ENCODE assay signal across 19 cellular contexts in genomic region chr7:155410436-155410835, GRCh38. TPM values are rescaled to one million over a fixed set of nuclear protein-coding genes. Genes with fewer than 3 reads are reported as not detected.
DNase-seq lines count a peak whose midpoint lies in the region; ATAC-seq, FAIRE-seq and TF ChIP-seq lines count a peak whose summit lies in the region.
"Had no signal": no experiment of that assay in that cellular context is flagged by ENCODE, and none has a peak within 500 bp of the region (broad histone marks: within the 10 kb centered on the region; RNA-seq: fewer than 3 reads in every experiment).

No MANE protein-coding gene starts in this region.

- H3K4me1 ChIP-seq in GM23338 (ENCODE audit: insufficient read depth) (no peaks in the 10 kb centered on the region), spleen (no peaks in the 10 kb centered on the region)
- H3K4me1 ChIP-seq: BE2C had no signal

- peaks cover 17% of the 10 kb centered on the region for H3K4me1 Mint-ChIP-seq in GM23338
- peaks cover 9% of the 10 kb centered on the region for H3K4me1 Mint-ChIP-seq in mesothelial cell of epicardium
- H3K4me1 Mint-ChIP-seq: CD14-positive monocyte had no signal

- no peak overlapping the region for H2AFZ ChIP-seq in GM23338

- peak; percentile 32 for FAIRE-seq in bronchial epithelial cell (lab: Jason Lieb, UNC)
- FAIRE-seq: A204.1, HepG2, HTR-8/SVneo had no signal

- H3K9me2 ChIP-seq in GM23338 (ENCODE audit: insufficient read depth), result no peaks in the 10 kb centered on the region

- H3K27me3 Mint-ChIP-seq in GM23338 (ENCODE audit: insufficient read depth, low read depth, poor library complexity) (peaks cover 39% of the 10 kb centered on the region), mesothelial cell of epicardium (ENCODE audit: low read depth) (peaks cover 54% of the 10 kb centered on the region)

- no peaks in the 10 kb centered on the region; the same call in 1 of the 2 replicates for H4K20me1 ChIP-seq in GM23338 (replicated peaks; ENCODE audit: insufficient read depth)

- H3K79me2 ChIP-seq in GM23338 (replicated peaks; ENCODE audit: insufficient read depth), result no peaks in the 10 kb centered on the region

- TF ChIP-seq POLR2A in spleen (IDR thresholded peaks at IDR 0.05), result no peak

- intact Hi-C loops in spleen (cut with DNase I; ENCODE audit: low total_unique reads) (no loop called here), Right ventricle myocardium superior (cut with DNase I) (no loop called here)

- H3K9me3 ChIP-seq in spleen, result no peaks in the 10 kb centered on the region
- H3K9me3 ChIP-seq: BE2C had no signal

- H3K36me3 Mint-ChIP-seq in GM23338 (ENCODE audit: low read depth) (no peaks in the 10 kb centered on the region; the same call in 2 of the 3 replicates), mesothelial cell of epicardium (no peaks in the 10 kb centered on the region)
- H3K36me3 Mint-ChIP-seq: CD14-positive monocyte; CD8-positive, alpha-beta T cell had no signal

- 54 to 80% (median 78%) methylated on average over 5 to 6 of the region's 6 CpGs for WGBS in spleen, 5 donors

- H3K36me3 ChIP-seq in GM23338 (ENCODE audit: insufficient read depth) (no peaks in the 10 kb centered on the region), bronchial epithelial cell (ENCODE audit: control insufficient read depth, insufficient read depth, low read length) (no peaks in the 10 kb centered on the region), spleen (no peaks in the 10 kb centered on the region)
- H3K36me3 ChIP-seq: BE2C had no signal

- no peaks in the 10 kb centered on the region; the same call in 1 of the 2 replicates for H3F3A ChIP-seq in GM23338 (replicated peaks; ENCODE audit: low read depth)

- H3K4me3 Mint-ChIP-seq in GM23338 (no peak overlapping the region), mesothelial cell of epicardium (no peak overlapping the region)
- H3K4me3 Mint-ChIP-seq: CD8-positive, alpha-beta T cell; HFFc6 had no signal

- H3K27ac ChIP-seq in GM23338 (ENCODE audit: low read depth), result no peak overlapping the region
- no peak overlapping the region for H3K27ac ChIP-seq in spleen

- H3K27ac Mint-ChIP-seq in GM23338 (no peak overlapping the region), mesothelial cell of epicardium (no peak overlapping the region)
- H3K27ac Mint-ChIP-seq: CD8-positive, alpha-beta T cell; HFFc6 had no signal

- DNase-seq in GM23338 (ENCODE audit: low spot score), result peak; percentile 32
- DNase-seq in bronchial epithelial cell (ENCODE audit: low read depth), result no peak
- peak; percentile 96 for DNase-seq in islet precursor cell
- peak; percentile 64 for DNase-seq in spleen
- no peak for DNase-seq in mesothelial cell of epicardium (ENCODE audit: low spot score in 2 of 2, unreplicated experiment in 2 of 2)
- DNase-seq in NCI-H2227 treated with DMSO at 0.1 percent for 48 hours (lab: John Stamatoyannopoulos, UW), result no peak
- no peak for DNase-seq in Right ventricle myocardium superior
- DNase-seq: BE2C; CD8-positive, alpha-beta T cell; COR-L47; DND-41; GOT3; HCEC 1CT; HFFc6 had no signal

- H3K27me3 ChIP-seq in GM23338 (ENCODE audit: insufficient read depth) (no peaks in the 10 kb centered on the region), bronchial epithelial cell (ENCODE audit: control insufficient read depth, insufficient read depth, low read length) (no peaks in the 10 kb centered on the region), spleen (replicated peaks in 1 of 7) (peaks cover 0 to 59% (median 12%) of the 10 kb centered on the region in 7 donors)

- H3K4me2 ChIP-seq in GM23338, result no peak overlapping the region

- H3K9me3 Mint-ChIP-seq in GM23338, result no peaks in the 10 kb centered on the region
- H3K9me3 Mint-ChIP-seq in mesothelial cell of epicardium, result no peaks in the 10 kb centered on the region
- H3K9me3 Mint-ChIP-seq: CD8-positive, alpha-beta T cell; HFFc6 had no signal

- H3K4me3 ChIP-seq in GM23338 (no peak overlapping the region), bronchial epithelial cell (ENCODE audit: low read depth, low read length) (no peak overlapping the region), spleen (no peak overlapping the region)

- no peak for TF ChIP-seq CTCF in GM23338 (conservative IDR thresholded peaks at IDR 0.05; ENCODE audit: low read depth in 2 of 2)
- TF ChIP-seq CTCF in bronchial epithelial cell (IDR thresholded peaks at IDR 0.05; ENCODE audit: insufficient read depth, low read length, severe bottlenecking), result no peak
- TF ChIP-seq CTCF in spleen (IDR thresholded peaks at IDR 0.05 in 8 of 11, conservative IDR thresholded peaks at IDR 0.05 in 3 of 11), result no peak
- TF ChIP-seq CTCF in mesothelial cell of epicardium (IDR thresholded peaks at IDR 0.05; ENCODE audit: unreplicated experiment), result no peak

- ATAC-seq in GM23338 (no peak), Right ventricle myocardium superior (ENCODE audit: poor library complexity) (no peak)
- ATAC-seq: CD8-positive, alpha-beta T cell; HepG2 had no signal

TF ChIP-seq in GM23338, 12 proteins besides CTCF, POLR2A, EP300 and RAD21 (continues in another document):
- TF ChIP-seq EZH2phosphoT487 (IDR thresholded peaks at IDR 0.05; ENCODE audit: unreplicated experiment) (no peak), EZH2 (IDR thresholded peaks at IDR 0.05; ENCODE audit: low read depth, unreplicated experiment) (no peak), CREB1 (CRISPR knock-in tag; IDR thresholded peaks at IDR 0.05; ENCODE audit: low read depth) (no peak), STAT1 (IDR thresholded peaks at IDR 0.05; ENCODE audit: unreplicated experiment) (no peak), ZNF331 (CRISPR knock-in tag; IDR thresholded peaks at IDR 0.05; ENCODE audit: low read depth) (no peak), POLR2AphosphoS5 (IDR thresholded peaks at IDR 0.05; ENCODE audit: low read depth) (no peak), JUNB (IDR thresholded peaks at IDR 0.05; ENCODE audit: unreplicated experiment) (no peak)
- TF ChIP-seq, protein P1, sequence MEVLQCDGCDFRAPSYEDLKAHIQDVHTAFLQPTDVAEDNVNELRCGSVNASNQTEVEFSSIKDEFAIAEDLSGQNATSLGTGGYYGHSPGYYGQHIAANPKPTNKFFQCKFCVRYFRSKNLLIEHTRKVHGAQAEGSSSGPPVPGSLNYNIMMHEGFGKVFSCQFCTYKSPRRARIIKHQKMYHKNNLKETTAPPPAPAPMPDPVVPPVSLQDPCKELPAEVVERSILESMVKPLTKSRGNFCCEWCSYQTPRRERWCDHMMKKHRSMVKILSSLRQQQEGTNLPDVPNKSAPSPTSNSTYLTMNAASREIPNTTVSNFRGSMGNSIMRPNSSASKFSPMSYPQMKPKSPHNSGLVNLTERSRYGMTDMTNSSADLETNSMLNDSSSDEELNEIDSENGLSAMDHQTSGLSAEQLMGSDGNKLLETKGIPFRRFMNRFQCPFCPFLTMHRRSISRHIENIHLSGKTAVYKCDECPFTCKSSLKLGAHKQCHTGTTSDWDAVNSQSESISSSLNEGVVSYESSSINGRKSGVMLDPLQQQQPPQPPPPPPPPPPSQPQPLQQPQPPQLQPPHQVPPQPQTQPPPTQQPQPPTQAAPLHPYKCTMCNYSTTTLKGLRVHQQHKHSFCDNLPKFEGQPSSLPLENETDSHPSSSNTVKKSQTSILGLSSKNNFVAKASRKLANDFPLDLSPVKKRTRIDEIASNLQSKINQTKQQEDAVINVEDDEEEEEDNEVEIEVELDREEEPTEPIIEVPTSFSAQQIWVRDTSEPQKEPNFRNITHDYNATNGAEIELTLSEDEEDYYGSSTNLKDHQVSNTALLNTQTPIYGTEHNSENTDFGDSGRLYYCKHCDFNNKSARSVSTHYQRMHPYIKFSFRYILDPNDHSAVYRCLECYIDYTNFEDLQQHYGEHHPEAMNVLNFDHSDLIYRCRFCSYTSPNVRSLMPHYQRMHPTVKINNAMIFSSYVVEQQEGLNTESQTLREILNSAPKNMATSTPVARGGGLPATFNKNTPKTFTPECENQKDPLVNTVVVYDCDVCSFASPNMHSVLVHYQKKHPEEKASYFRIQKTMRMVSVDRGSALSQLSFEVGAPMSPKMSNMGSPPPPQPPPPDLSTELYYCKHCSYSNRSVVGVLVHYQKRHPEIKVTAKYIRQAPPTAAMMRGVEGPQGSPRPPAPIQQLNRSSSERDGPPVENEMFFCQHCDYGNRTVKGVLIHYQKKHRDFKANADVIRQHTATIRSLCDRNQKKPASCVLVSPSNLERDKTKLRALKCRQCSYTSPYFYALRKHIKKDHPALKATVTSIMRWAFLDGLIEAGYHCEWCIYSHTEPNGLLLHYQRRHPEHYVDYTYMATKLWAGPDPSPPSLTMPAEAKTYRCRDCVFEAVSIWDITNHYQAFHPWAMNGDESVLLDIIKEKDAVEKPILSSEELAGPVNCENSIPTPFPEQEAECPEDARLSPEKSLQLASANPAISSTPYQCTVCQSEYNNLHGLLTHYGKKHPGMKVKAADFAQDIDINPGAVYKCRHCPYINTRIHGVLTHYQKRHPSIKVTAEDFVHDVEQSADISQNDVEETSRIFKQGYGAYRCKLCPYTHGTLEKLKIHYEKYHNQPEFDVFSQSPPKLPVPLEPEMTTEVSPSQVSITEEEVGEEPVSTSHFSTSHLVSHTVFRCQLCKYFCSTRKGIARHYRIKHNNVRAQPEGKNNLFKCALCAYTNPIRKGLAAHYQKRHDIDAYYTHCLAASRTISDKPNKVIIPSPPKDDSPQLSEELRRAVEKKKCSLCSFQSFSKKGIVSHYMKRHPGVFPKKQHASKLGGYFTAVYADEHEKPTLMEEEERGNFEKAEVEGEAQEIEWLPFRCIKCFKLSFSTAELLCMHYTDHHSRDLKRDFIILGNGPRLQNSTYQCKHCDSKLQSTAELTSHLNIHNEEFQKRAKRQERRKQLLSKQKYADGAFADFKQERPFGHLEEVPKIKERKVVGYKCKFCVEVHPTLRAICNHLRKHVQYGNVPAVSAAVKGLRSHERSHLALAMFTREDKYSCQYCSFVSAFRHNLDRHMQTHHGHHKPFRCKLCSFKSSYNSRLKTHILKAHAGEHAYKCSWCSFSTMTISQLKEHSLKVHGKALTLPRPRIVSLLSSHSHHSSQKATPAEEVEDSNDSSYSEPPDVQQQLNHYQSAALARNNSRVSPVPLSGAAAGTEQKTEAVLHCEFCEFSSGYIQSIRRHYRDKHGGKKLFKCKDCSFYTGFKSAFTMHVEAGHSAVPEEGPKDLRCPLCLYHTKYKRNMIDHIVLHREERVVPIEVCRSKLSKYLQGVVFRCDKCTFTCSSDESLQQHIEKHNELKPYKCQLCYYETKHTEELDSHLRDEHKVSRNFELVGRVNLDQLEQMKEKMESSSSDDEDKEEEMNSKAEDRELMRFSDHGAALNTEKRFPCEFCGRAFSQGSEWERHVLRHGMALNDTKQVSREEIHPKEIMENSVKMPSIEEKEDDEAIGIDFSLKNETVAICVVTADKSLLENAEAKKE (CRISPR knock-in tag; IDR thresholded peaks at IDR 0.05), result no peak

RNA-seq across cellular contexts. Expression of gene EN2, which starts 47.5 kb away (rescaled TPM):
- total RNA-seq in GM23338 (2014; rRNA removed; shearing (Covaris generic)), result not detected in 2 replicates
- polyA plus RNA-seq in GM23338 (2016; fragmentation: Nextera tagmentation; extraction: Ambion mirVana), result not detected in 2 replicates
- total RNA-seq in bronchial epithelial cell, result not detected in 2 replicates
- total RNA-seq in spleen, result not detected
- under 1 TPM in 2 of 3 donors, not detected in 1; 0.03 to 0.04 TPM for polyA plus RNA-seq in spleen
- not detected in 3 replicates for total RNA-seq in mesothelial cell of epicardium
- total RNA-seq in Right ventricle myocardium superior, result 0.11 TPM
- total RNA-seq: CD8-positive, alpha-beta T cell; HepG2; HFFc6 had no signal
- polyA plus RNA-seq: AG04450, CD14-positive monocyte, HepG2 had no signal

Comparison
In these comparisons a context has a peak if more than half of its experiments do, and no peak if none do; other contexts are left out.
1. DNase-seq: peak in GM23338 (single experiment), islet precursor cell (single experiment) and spleen (single experiment); none in bronchial epithelial cell (single experiment), mesothelial cell of epicardium (0 of 2), NCI-H2227 treated with DMSO at 0.1 percent for 48 hours (single experiment) and Right ventricle myocardium superior (single experiment).